ENCODE assay signal across 1 cellular context in the genomic region with DNA sequence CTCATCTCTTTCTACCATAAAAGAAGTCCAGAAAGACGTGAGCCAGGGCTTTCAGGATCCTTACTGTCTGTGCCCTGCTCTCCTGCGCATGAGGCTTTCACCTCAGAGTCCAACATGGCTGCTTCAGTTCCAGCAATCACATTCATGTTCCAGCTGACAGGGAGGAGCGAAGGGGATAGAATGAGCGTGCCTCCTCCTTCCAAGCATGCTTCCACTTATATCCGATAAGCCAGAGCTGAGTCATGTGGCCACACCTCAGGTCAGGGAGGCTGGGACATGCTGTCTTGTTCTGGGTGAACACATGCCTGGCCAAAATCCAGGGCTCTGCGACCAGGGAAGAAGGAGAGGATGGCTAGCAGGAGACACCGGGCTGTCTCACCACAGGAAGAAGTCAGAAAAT.
TF ChIP-seq lines count a peak whose summit lies in the region.

No MANE protein-coding gene starts in this region.

TF ChIP-seq in K562, 482 proteins besides CTCF, POLR2A, EP300 and RAD21 (continued from another document):
- TF ChIP-seq, protein P1, sequence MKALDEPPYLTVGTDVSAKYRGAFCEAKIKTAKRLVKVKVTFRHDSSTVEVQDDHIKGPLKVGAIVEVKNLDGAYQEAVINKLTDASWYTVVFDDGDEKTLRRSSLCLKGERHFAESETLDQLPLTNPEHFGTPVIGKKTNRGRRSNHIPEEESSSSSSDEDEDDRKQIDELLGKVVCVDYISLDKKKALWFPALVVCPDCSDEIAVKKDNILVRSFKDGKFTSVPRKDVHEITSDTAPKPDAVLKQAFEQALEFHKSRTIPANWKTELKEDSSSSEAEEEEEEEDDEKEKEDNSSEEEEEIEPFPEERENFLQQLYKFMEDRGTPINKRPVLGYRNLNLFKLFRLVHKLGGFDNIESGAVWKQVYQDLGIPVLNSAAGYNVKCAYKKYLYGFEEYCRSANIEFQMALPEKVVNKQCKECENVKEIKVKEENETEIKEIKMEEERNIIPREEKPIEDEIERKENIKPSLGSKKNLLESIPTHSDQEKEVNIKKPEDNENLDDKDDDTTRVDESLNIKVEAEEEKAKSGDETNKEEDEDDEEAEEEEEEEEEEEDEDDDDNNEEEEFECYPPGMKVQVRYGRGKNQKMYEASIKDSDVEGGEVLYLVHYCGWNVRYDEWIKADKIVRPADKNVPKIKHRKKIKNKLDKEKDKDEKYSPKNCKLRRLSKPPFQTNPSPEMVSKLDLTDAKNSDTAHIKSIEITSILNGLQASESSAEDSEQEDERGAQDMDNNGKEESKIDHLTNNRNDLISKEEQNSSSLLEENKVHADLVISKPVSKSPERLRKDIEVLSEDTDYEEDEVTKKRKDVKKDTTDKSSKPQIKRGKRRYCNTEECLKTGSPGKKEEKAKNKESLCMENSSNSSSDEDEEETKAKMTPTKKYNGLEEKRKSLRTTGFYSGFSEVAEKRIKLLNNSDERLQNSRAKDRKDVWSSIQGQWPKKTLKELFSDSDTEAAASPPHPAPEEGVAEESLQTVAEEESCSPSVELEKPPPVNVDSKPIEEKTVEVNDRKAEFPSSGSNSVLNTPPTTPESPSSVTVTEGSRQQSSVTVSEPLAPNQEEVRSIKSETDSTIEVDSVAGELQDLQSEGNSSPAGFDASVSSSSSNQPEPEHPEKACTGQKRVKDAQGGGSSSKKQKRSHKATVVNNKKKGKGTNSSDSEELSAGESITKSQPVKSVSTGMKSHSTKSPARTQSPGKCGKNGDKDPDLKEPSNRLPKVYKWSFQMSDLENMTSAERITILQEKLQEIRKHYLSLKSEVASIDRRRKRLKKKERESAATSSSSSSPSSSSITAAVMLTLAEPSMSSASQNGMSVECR (CRISPR knock-in tag; IDR thresholded peaks at IDR 0.05) = no peak
- TF ChIP-seq, protein P2, sequence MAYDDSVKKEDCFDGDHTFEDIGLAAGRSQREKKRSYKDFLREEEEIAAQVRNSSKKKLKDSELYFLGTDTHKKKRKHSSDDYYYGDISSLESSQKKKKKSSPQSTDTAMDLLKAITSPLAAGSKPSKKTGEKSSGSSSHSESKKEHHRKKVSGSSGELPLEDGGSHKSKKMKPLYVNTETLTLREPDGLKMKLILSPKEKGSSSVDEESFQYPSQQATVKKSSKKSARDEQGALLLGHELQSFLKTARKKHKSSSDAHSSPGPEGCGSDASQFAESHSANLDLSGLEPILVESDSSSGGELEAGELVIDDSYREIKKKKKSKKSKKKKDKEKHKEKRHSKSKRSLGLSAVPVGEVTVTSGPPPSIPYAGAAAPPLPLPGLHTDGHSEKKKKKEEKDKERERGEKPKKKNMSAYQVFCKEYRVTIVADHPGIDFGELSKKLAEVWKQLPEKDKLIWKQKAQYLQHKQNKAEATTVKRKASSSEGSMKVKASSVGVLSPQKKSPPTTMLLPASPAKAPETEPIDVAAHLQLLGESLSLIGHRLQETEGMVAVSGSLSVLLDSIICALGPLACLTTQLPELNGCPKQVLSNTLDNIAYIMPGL (CRISPR knock-in tag; IDR thresholded peaks at IDR 0.05) = no peak
- TF ChIP-seq SUPT5H (IDR thresholded peaks at IDR 0.05) = no peak
- TF ChIP-seq, protein P3, sequence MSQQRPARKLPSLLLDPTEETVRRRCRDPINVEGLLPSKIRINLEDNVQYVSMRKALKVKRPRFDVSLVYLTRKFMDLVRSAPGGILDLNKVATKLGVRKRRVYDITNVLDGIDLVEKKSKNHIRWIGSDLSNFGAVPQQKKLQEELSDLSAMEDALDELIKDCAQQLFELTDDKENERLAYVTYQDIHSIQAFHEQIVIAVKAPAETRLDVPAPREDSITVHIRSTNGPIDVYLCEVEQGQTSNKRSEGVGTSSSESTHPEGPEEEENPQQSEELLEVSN (IDR thresholded peaks at IDR 0.05; ENCODE audit: borderline replicate concordance in 1 of 2, extremely low read depth in 1 of 2, insufficient read depth in 1 of 2, insufficient read length in 1 of 2, low read depth in 1 of 2, low read length in 1 of 2, poor library complexity in 1 of 2, severe bottlenecking in 1 of 2) = peak; percentile 25 to 78
- TF ChIP-seq ZNF561 (CRISPR knock-in tag; conservative IDR thresholded peaks at IDR 0.05) = no peak
- TF ChIP-seq TOE1 (IDR thresholded peaks at IDR 0.05; ENCODE audit: borderline replicate concordance) = no peak
- no peak for TF ChIP-seq TOE1 (CRISPR knock-in tag; IDR thresholded peaks at IDR 0.05; ENCODE audit: borderline replicate concordance, low read depth)
- no peak for TF ChIP-seq GTF2A2 (tag; IDR thresholded peaks at IDR 0.05)
- no peak for TF ChIP-seq ZNF408 (CRISPR knock-in tag; IDR thresholded peaks at IDR 0.05; ENCODE audit: low read depth)
- TF ChIP-seq, protein P4, sequence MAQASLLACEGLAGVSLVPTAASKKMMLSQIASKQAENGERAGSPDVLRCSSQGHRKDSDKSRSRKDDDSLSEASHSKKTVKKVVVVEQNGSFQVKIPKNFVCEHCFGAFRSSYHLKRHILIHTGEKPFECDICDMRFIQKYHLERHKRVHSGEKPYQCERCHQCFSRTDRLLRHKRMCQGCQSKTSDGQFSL (CRISPR knock-in tag; IDR thresholded peaks at IDR 0.05) = no peak
- TF ChIP-seq, protein P4 (tag; IDR thresholded peaks at IDR 0.05) = no peak
- no peak for TF ChIP-seq ZFP30 (CRISPR knock-in tag; IDR thresholded peaks at IDR 0.05; ENCODE audit: borderline replicate concordance)
- 0 out of 2 replicates have a peak, but pooled peaks have one; percentile 33 for TF ChIP-seq HDAC2 (IDR thresholded peaks at IDR 0.05)
- TF ChIP-seq, protein P5, sequence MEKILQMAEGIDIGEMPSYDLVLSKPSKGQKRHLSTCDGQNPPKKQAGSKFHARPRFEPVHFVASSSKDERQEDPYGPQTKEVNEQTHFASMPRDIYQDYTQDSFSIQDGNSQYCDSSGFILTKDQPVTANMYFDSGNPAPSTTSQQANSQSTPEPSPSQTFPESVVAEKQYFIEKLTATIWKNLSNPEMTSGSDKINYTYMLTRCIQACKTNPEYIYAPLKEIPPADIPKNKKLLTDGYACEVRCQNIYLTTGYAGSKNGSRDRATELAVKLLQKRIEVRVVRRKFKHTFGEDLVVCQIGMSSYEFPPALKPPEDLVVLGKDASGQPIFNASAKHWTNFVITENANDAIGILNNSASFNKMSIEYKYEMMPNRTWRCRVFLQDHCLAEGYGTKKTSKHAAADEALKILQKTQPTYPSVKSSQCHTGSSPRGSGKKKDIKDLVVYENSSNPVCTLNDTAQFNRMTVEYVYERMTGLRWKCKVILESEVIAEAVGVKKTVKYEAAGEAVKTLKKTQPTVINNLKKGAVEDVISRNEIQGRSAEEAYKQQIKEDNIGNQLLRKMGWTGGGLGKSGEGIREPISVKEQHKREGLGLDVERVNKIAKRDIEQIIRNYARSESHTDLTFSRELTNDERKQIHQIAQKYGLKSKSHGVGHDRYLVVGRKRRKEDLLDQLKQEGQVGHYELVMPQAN (IDR thresholded peaks at IDR 0.05; ENCODE audit: borderline replicate concordance) = no peak
- peak; percentile 37; the same call in 1 of the 2 replicates for TF ChIP-seq ZNF263 (CRISPR knock-in tag; IDR thresholded peaks at IDR 0.05; ENCODE audit: borderline replicate concordance)
- peak; percentile 74; the same call in 1 of the 2 replicates for TF ChIP-seq ZNF431 (CRISPR knock-in tag; IDR thresholded peaks at IDR 0.05)
- TF ChIP-seq SIN3B (IDR thresholded peaks at IDR 0.05; ENCODE audit: low read depth) = no peak
- peak; percentile 95 for TF ChIP-seq RBM25 (IDR thresholded peaks at IDR 0.05; ENCODE audit: low read depth, low read length, severe bottlenecking)
- no peak for TF ChIP-seq PCBP2 (IDR thresholded peaks at IDR 0.05; ENCODE audit: low read depth, low read length, poor library complexity, severe bottlenecking)
- TF ChIP-seq MED1 (CRISPR knock-in tag; IDR thresholded peaks at IDR 0.05; ENCODE audit: borderline replicate concordance) = no peak
- TF ChIP-seq DPF2 (IDR thresholded peaks at IDR 0.05) = 0 out of 2 replicates have a peak, but pooled peaks have one; percentile 15
- no peak for TF ChIP-seq XRCC3 (IDR thresholded peaks at IDR 0.05)
- TF ChIP-seq, protein P6, sequence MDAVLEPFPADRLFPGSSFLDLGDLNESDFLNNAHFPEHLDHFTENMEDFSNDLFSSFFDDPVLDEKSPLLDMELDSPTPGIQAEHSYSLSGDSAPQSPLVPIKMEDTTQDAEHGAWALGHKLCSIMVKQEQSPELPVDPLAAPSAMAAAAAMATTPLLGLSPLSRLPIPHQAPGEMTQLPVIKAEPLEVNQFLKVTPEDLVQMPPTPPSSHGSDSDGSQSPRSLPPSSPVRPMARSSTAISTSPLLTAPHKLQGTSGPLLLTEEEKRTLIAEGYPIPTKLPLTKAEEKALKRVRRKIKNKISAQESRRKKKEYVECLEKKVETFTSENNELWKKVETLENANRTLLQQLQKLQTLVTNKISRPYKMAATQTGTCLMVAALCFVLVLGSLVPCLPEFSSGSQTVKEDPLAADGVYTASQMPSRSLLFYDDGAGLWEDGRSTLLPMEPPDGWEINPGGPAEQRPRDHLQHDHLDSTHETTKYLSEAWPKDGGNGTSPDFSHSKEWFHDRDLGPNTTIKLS (IDR thresholded peaks at IDR 0.05; ENCODE audit: borderline replicate concordance, low read depth) = no peak
- 0 out of 4 replicates have a peak, but pooled peaks of 1 of the 2 experiments have one; percentile 12 for TF ChIP-seq NRF1 (conservative IDR thresholded peaks at IDR 0.05 in 1 of 2, IDR thresholded peaks at IDR 0.05 in 1 of 2)
- no peak for TF ChIP-seq ETV5 (CRISPR knock-in tag; IDR thresholded peaks at IDR 0.05; ENCODE audit: low read depth)
- no peak for TF ChIP-seq ZNF57 (CRISPR knock-in tag; IDR thresholded peaks at IDR 0.05)
- no peak for TF ChIP-seq YBX1 (IDR thresholded peaks at IDR 0.05)
- TF ChIP-seq, protein P7, sequence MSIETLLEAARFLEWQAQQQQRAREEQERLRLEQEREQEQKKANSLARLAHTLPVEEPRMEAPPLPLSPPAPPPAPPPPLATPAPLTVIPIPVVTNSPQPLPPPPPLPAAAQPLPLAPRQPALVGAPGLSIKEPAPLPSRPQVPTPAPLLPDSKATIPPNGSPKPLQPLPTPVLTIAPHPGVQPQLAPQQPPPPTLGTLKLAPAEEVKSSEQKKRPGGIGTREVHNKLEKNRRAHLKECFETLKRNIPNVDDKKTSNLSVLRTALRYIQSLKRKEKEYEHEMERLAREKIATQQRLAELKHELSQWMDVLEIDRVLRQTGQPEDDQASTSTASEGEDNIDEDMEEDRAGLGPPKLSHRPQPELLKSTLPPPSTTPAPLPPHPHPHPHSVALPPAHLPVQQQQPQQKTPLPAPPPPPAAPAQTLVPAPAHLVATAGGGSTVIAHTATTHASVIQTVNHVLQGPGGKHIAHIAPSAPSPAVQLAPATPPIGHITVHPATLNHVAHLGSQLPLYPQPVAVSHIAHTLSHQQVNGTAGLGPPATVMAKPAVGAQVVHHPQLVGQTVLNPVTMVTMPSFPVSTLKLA (conservative IDR thresholded peaks at IDR 0.05) = peak in 1 of 2 experiments; percentile 38; a peak in 1 of 4 replicates
- TF ChIP-seq NFE2 (IDR thresholded peaks at IDR 0.05; ENCODE audit: low read depth) = peak; percentile 72
